Comparison of ENCODE assay signal across 1 cellular context in genomic region chr13:40978109-40978508, GRCh38.
TF ChIP-seq lines count a peak whose summit lies in the region.

No MANE protein-coding gene starts in this region.

TF ChIP-seq in K562, 482 proteins besides CTCF, POLR2A, EP300 and RAD21:
- TF ChIP-seq ZNF583 (CRISPR knock-in tag; IDR thresholded peaks at IDR 0.05): peak; percentile 65; the same call in 1 of the 2 replicates
- TF ChIP-seq, protein P1, sequence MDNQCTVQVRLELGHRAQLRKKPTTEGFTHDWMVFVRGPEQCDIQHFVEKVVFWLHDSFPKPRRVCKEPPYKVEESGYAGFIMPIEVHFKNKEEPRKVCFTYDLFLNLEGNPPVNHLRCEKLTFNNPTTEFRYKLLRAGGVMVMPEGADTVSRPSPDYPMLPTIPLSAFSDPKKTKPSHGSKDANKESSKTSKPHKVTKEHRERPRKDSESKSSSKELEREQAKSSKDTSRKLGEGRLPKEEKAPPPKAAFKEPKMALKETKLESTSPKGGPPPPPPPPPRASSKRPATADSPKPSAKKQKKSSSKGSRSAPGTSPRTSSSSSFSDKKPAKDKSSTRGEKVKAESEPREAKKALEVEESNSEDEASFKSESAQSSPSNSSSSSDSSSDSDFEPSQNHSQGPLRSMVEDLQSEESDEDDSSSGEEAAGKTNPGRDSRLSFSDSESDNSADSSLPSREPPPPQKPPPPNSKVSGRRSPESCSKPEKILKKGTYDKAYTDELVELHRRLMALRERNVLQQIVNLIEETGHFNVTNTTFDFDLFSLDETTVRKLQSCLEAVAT (IDR thresholded peaks at IDR 0.05): 0 out of 4 replicates have a peak, but pooled peaks of 1 of the 2 experiments have one; percentile 40
- 0 out of 2 replicates have a peak, but pooled peaks have one; percentile 6 for TF ChIP-seq ZNF316 (IDR thresholded peaks at IDR 0.05)
